6 cellular contexts compared by ENCODE assay signal in genomic region chr7:43059067-43059600, GRCh38. TPM values are rescaled to one million over a fixed set of nuclear protein-coding genes. Genes with fewer than 3 reads are reported as not detected.
"Had no signal": no experiment of that assay in that cellular context is flagged by ENCODE, and none has a peak within 500 bp of the region (broad histone marks: within the 10 kb centered on the region; RNA-seq: fewer than 3 reads in every experiment).

No MANE protein-coding gene starts in this region.

RNA-seq across cellular contexts. Expression of gene HECW1, which starts 53.3 kb away (rescaled TPM):
- total RNA-seq: activated CD4-positive, alpha-beta memory T cell treated with anti-CD3 and anti-CD28 coated beads, Interleukin-2, amount 10 ng/mL, durations not matched to agents 7 days and 5 days; activated CD4-positive, alpha-beta T cell treated with anti-CD3 and anti-CD28 coated beads, Interleukin-2, amount 10 ng/mL, durations not matched to agents 7 days and 5 days; activated T-helper 17 cell treated with anti-CD3 and anti-CD28 coated beads, Interleukin-2, amount 50 U/mL, for 72 hours; dermis blood vessel endothelial cell; left lobe of liver; naive thymus-derived CD8-positive, alpha-beta T cell had no signal
- polyA plus RNA-seq: naive thymus-derived CD8-positive, alpha-beta T cell had no signal
